ENCODE assay signal across 26 cellular contexts in genomic region chr2:19043893-19044292, GRCh38.
"Had no signal": no experiment of that assay in that cellular context is flagged by ENCODE, and none has a peak within 500 bp of the region (broad histone marks: within the 10 kb centered on the region; RNA-seq: fewer than 3 reads in every experiment).

No MANE protein-coding gene starts in this region.

- H3K9me3 ChIP-seq: ascending aorta, Peyer's patch, SJCRH30, SK-N-SH had no signal

- H3K36me3 ChIP-seq: ascending aorta, Peyer's patch, SJCRH30 had no signal

- ATAC-seq: activated CD8-positive, alpha-beta T cell treated with anti-CD3 and anti-CD28 coated beads, Interleukin-2, amount 10 ng/mL, durations not matched to agents 7 days and 5 days; activated naive CD4-positive, alpha-beta T cell treated with anti-CD3 and anti-CD28 coated beads, Interleukin-2, amount 50 U/mL, for 72 hours; activated naive CD8-positive, alpha-beta T cell treated with anti-CD3 and anti-CD28 coated beads, Interleukin-2, amount 50 U/mL, for 24 hours had no signal

- H3K4me3 ChIP-seq: ascending aorta, Peyer's patch, SJCRH30 had no signal

- DNase-seq: activated CD4-positive, CD25-positive, alpha-beta regulatory T cell; activated CD8-positive, alpha-beta memory T cell treated with anti-CD3 and anti-CD28 coated beads, Interleukin-2, amount 50 U/mL, for 48 hours; activated CD8-positive, alpha-beta T cell treated with anti-CD3 and anti-CD28 coated beads, Interleukin-2, amount 10 ng/mL, durations not matched to agents 7 days and 5 days; activated effector memory CD4-positive, alpha-beta T cell treated with anti-CD3 and anti-CD28 coated beads, Interleukin-2, amount 50 U/mL, for 16 hours; activated naive CD4-positive, alpha-beta T cell treated with Interleukin-2 at 50 U/mL for 16 hours; activated naive CD8-positive, alpha-beta T cell treated with anti-CD3 and anti-CD28 coated beads, Interleukin-2, amount 50 U/mL, for 24 hours; activated T-cell treated with anti-CD3 and anti-CD28 coated beads, Interleukin-2, amount 50 U/mL, for 24 hours; amniotic stem cell; KG1; MV-4-11; NCI-H1092 treated with DMSO at 0.1 percent for 48 hours; NCI-H1417 treated with DMSO at 0.1 percent for 48 hours; NCI-H1694; NCI-H2029; NCI-H2107; NCI-H446; NCI-H524; Peyer's patch; Right ventricle myocardium superior; SJCRH30; SK-N-SH; T-helper 1 cell had no signal

- H3K27me3 ChIP-seq: ascending aorta, Peyer's patch had no signal

- H3K27ac ChIP-seq: ascending aorta, Peyer's patch, RWPE1, SJCRH30, VCaP had no signal

- H3K4me1 ChIP-seq: Peyer's patch, SJCRH30 had no signal
